In genomic region chr16:89343501-89344291, GRCh38 we compare ENCODE assay signal across 1 cellular context.
TF ChIP-seq lines count a peak whose summit lies in the region.

No MANE protein-coding gene starts in this region.

TF ChIP-seq in HEK293, 187 proteins besides CTCF, POLR2A, EP300 and RAD21 (continued from another document and continues in another):
- TF ChIP-seq INSM2 (tag by site-specific recombination; IDR thresholded peaks at IDR 0.05) (no peak), ZFP41 (tag by site-specific recombination; IDR thresholded peaks at IDR 0.05; ENCODE audit: borderline replicate concordance) (no peak), ZNF514 (tag by site-specific recombination; IDR thresholded peaks at IDR 0.05) (no peak), ZNF701 (tag by site-specific recombination; IDR thresholded peaks at IDR 0.05) (no peak), ZBTB6 (tag by site-specific recombination; IDR thresholded peaks at IDR 0.05) (no peak), RBAK (tag by site-specific recombination; IDR thresholded peaks at IDR 0.05) (no peak), KLF1 (tag by site-specific recombination; IDR thresholded peaks at IDR 0.05) (peak; percentile 8; the same call in 1 of the 2 replicates), AEBP2 (tag by site-specific recombination; IDR thresholded peaks at IDR 0.05; ENCODE audit: borderline replicate concordance) (no peak), ZBTB10 (tag by site-specific recombination; IDR thresholded peaks at IDR 0.05) (no peak), ZNF311 (tag by site-specific recombination; IDR thresholded peaks at IDR 0.05; ENCODE audit: borderline replicate concordance) (no peak), ZNF223 (tag by site-specific recombination; IDR thresholded peaks at IDR 0.05) (peak; percentile 43; the same call in 1 of the 2 replicates), ZNF148 (tag by site-specific recombination; IDR thresholded peaks at IDR 0.05; ENCODE audit: borderline replicate concordance) (no peak), ZNF341 (tag by site-specific recombination; IDR thresholded peaks at IDR 0.05; ENCODE audit: low read depth) (no peak), ZNF707 (tag by site-specific recombination; IDR thresholded peaks at IDR 0.05) (no peak), WT1 (tag by site-specific recombination; IDR thresholded peaks at IDR 0.05) (no peak), ZNF777 (tag by site-specific recombination; IDR thresholded peaks at IDR 0.05; ENCODE audit: borderline replicate concordance) (no peak), ZXDB (tag by site-specific recombination; IDR thresholded peaks at IDR 0.05) (peak; percentile 38; the same call in 1 of the 2 replicates), ZNF175 (tag by site-specific recombination; IDR thresholded peaks at IDR 0.05) (no peak), ZSCAN23 (tag by site-specific recombination; IDR thresholded peaks at IDR 0.05) (no peak), GLI2 (tag by site-specific recombination; IDR thresholded peaks at IDR 0.05; ENCODE audit: borderline replicate concordance, low read depth) (no peak), ZNF19 (tag by site-specific recombination; IDR thresholded peaks at IDR 0.05; ENCODE audit: low read depth) (no peak), KLF8 (tag by site-specific recombination; IDR thresholded peaks at IDR 0.05) (no peak), ZNF121 (tag by site-specific recombination; IDR thresholded peaks at IDR 0.05) (peak; percentile 61; the same call in 1 of the 2 replicates), KLF9 (tag by site-specific recombination; IDR thresholded peaks at IDR 0.05; ENCODE audit: low read depth) (peak; percentile 37; the same call in 1 of the 2 replicates), ZNF221 (tag by site-specific recombination; IDR thresholded peaks at IDR 0.05; ENCODE audit: borderline replicate concordance) (no peak), ZNF138 (tag by site-specific recombination; IDR thresholded peaks at IDR 0.05; ENCODE audit: borderline replicate concordance) (no peak), ZNF404 (tag by site-specific recombination; IDR thresholded peaks at IDR 0.05) (no peak), PRDM1 (tag by site-specific recombination; IDR thresholded peaks at IDR 0.05) (no peak), ZNF354C (tag by site-specific recombination; IDR thresholded peaks at IDR 0.05; ENCODE audit: borderline replicate concordance, low read depth) (no peak), TRIM28 (IDR thresholded peaks at IDR 0.05; ENCODE audit: borderline replicate concordance, low read length) (peak; percentile 67; the same call in 1 of the 2 replicates), ZNF132 (tag by site-specific recombination; IDR thresholded peaks at IDR 0.05; ENCODE audit: borderline replicate concordance) (no peak), SCRT1 (tag by site-specific recombination; IDR thresholded peaks at IDR 0.05; ENCODE audit: borderline replicate concordance) (no peak), ZNF146 (tag by site-specific recombination; IDR thresholded peaks at IDR 0.05) (no peak), SP7 (tag by site-specific recombination; IDR thresholded peaks at IDR 0.05) (peak; percentile 89), ZNF664 (tag by site-specific recombination; IDR thresholded peaks at IDR 0.05) (no peak), KLF16 (tag by site-specific recombination; IDR thresholded peaks at IDR 0.05) (no peak), TSHZ1 (tag by site-specific recombination; IDR thresholded peaks at IDR 0.05; ENCODE audit: borderline replicate concordance) (no peak), MEIS1 (CRISPR knock-in tag; IDR thresholded peaks at IDR 0.05; ENCODE audit: borderline replicate concordance) (no peak), ZNF335 (tag by site-specific recombination; conservative IDR thresholded peaks at IDR 0.05) (no peak; the same call in 1 of the 2 replicates), ZFP37 (tag by site-specific recombination; IDR thresholded peaks at IDR 0.05) (no peak), ZBTB17 (tag by site-specific recombination; IDR thresholded peaks at IDR 0.05) (peak; percentile 44), EGR2 (tag by site-specific recombination; IDR thresholded peaks at IDR 0.05; ENCODE audit: low read depth) (peak; percentile 52), ZSCAN16 (tag by site-specific recombination; IDR thresholded peaks at IDR 0.05) (no peak), ZNF398 (tag by site-specific recombination; IDR thresholded peaks at IDR 0.05) (no peak), ZNF621 (tag by site-specific recombination; IDR thresholded peaks at IDR 0.05) (no peak), ELK4 (IDR thresholded peaks at IDR 0.05; ENCODE audit: borderline replicate concordance, low read depth, low read length) (no peak)
